21 cellular contexts compared by ENCODE assay signal in genomic region chr1:85554630-85555327, GRCh38. TPM values are rescaled to one million over a fixed set of nuclear protein-coding genes. Genes with fewer than 3 reads are reported as not detected.
DNase-seq lines count a peak whose midpoint lies in the region; ATAC-seq and TF ChIP-seq lines count a peak whose summit lies in the region.
"Had no signal": no experiment of that assay in that cellular context is flagged by ENCODE, and none has a peak within 500 bp of the region (broad histone marks: within the 10 kb centered on the region; RNA-seq: fewer than 3 reads in every experiment).

No MANE protein-coding gene starts in this region.

- H3K27me3 ChIP-seq in breast epithelium (no peaks in the 10 kb centered on the region), mammary epithelial cell (ENCODE audit: insufficient read depth, low read length) (no peaks in the 10 kb centered on the region), hepatocyte (no peaks in the 10 kb centered on the region), transverse colon (no peaks in the 10 kb centered on the region)

- H3K4me3 ChIP-seq in breast epithelium = no peak overlapping the region
- H3K4me3 ChIP-seq in mammary epithelial cell (replicated peaks in 1 of 3; ENCODE audit: insufficient read depth in 1 of 3, low read depth in 2 of 3, low read length in 3 of 3) = no peak overlapping the region
- H3K4me3 ChIP-seq in hepatocyte = no peak overlapping the region
- H3K4me3 ChIP-seq in transverse colon = no peak overlapping the region

- in situ Hi-C loops in mammary epithelial cell (cut with MboI; ENCODE audit: low sequenced_read_pairs in 2 of 2) = no loop called here
- in situ Hi-C loops in transverse colon (cut with MboI; ENCODE audit: low pct_ligation_motif_present in 1 of 4, low pct_unique_long_range_greater_than_20kb in 1 of 4, low sequenced_read_pairs in 3 of 4) = no loop called here

- H3K36me3 Mint-ChIP-seq in MCF 10A (ENCODE audit: insufficient read depth, unreplicated experiment) = no peaks in the 10 kb centered on the region
- H3K36me3 Mint-ChIP-seq: stimulated activated effector memory CD8-positive, alpha-beta T cell treated with anti-CD3 and anti-CD28 coated beads, Interleukin-12 subunit alpha, Interleukin-12 subunit beta, amount 100 ng/mL, for 72 hours had no signal

- no peaks in the 10 kb centered on the region for H3K9me2 ChIP-seq in hepatocyte (replicated peaks; ENCODE audit: insufficient read depth)

- H4K20me1 ChIP-seq in mammary epithelial cell (ENCODE audit: insufficient read depth, low read length) (no peaks in the 10 kb centered on the region), hepatocyte (ENCODE audit: insufficient read depth, poor library complexity, severe bottlenecking) (no peaks in the 10 kb centered on the region)

- TF ChIP-seq POLR2A in breast epithelium (IDR thresholded peaks at IDR 0.05) = no peak
- TF ChIP-seq POLR2A in transverse colon (IDR thresholded peaks at IDR 0.05) = no peak

- POLR2A ChIA-PET in MCF 10A (lab: Yijun Ruan, JAX) = interaction anchor here (1.4 to 5.1 kb wide), 4 partner anchors 10 to 26 kb away, joined by 7 to 52 read pairs (median 19); partner anchors contain the start of gene CCN1

- CTCF ChIA-PET in MCF 10A (lab: Yijun Ruan, JAX) = interaction anchor here (0.6 to 1.2 kb wide), 3 partner anchors 26 to 267 kb away, joined by 3 read pairs; partner anchors contain the start of gene CCN1
- CTCF ChIA-PET in mammary epithelial cell (lab: Charles Lee; ENCODE audit: low non-redundant PET) = no interaction called here

- H3K27ac ChIP-seq in breast epithelium = peak overlapping the region in 1 of 2 donors; percentile 13
- H3K27ac ChIP-seq in mammary epithelial cell (ENCODE audit: insufficient read depth, low read depth, low read length) = no peak overlapping the region
- H3K27ac ChIP-seq in hepatocyte = peak overlapping the region; percentile 12
- H3K27ac ChIP-seq in transverse colon = peak overlapping the region; percentile 39 to 70 (median 68)
- H3K27ac ChIP-seq in substantia nigra (ENCODE audit: low read depth, low read length, poor library complexity, severe bottlenecking) = no peak overlapping the region
- H3K27ac ChIP-seq: 22Rv1 had no signal

- dilution Hi-C loops in mammary epithelial cell (cut with HindIII; ENCODE audit: low sequenced_read_pairs) = loop anchor here (25.0 kb wide), 1 partner anchor 242 kb away; no protein-coding TSS in a partner anchor

- DNase-seq in MCF 10A (ENCODE audit: unreplicated experiment) (peak; percentile 65), breast epithelium (ENCODE audit: low spot score in 2 of 2) (no peak), mammary epithelial cell (no peak), hepatocyte (ENCODE audit: low spot score) (no peak), transverse colon (no peak), NCI-H2171 treated with DMSO at 0.1 percent for 48 hours (lab: John Stamatoyannopoulos, UW) (no peak), substantia nigra (lab: John Stamatoyannopoulos, UW) (no peak)
- DNase-seq: activated CD4-positive, alpha-beta T cell treated with anti-CD3 and anti-CD28 coated beads for 48 hours; activated T-cell treated with anti-CD3 and anti-CD28 coated beads, Interleukin-2, amount 50 U/mL, for 24 hours; effector memory CD4-positive, alpha-beta T cell; GDM1; NCI-H187; NCI-H526; nephron progenitor cell; right cardiac atrium; RPMI8226; stimulated activated CD4-positive, alpha-beta T cell treated with anti-CD3 and anti-CD28 coated beads, Interleukin-4, amount 100 ng/mL, for 4 hours had no signal

- no peak overlapping the region for H3K4me3 Mint-ChIP-seq in MCF 10A (ENCODE audit: unreplicated experiment)
- H3K4me3 Mint-ChIP-seq: activated T-cell treated with anti-CD3 and anti-CD28 coated beads, Interleukin-2, amount 50 U/mL, for 24 hours; nephron progenitor cell; stimulated activated effector memory CD8-positive, alpha-beta T cell treated with anti-CD3 and anti-CD28 coated beads, Interleukin-12 subunit alpha, Interleukin-12 subunit beta, amount 100 ng/mL, for 72 hours had no signal

- peaks cover 25% of the 10 kb centered on the region for H3K4me1 Mint-ChIP-seq in MCF 10A (ENCODE audit: insufficient read depth, unreplicated experiment)
- H3K4me1 Mint-ChIP-seq: stimulated activated effector memory CD8-positive, alpha-beta T cell treated with anti-CD3 and anti-CD28 coated beads, Interleukin-12 subunit alpha, Interleukin-12 subunit beta, amount 100 ng/mL, for 72 hours had no signal

- H2AFZ ChIP-seq in mammary epithelial cell (ENCODE audit: low read depth, low read length) (no peak overlapping the region), hepatocyte (no peak overlapping the region)

- peak overlapping the region; percentile 52 for H3K27ac Mint-ChIP-seq in MCF 10A (ENCODE audit: low read depth, unreplicated experiment)
- H3K27ac Mint-ChIP-seq: activated T-cell treated with anti-CD3 and anti-CD28 coated beads, Interleukin-2, amount 50 U/mL, for 24 hours; nephron progenitor cell; stimulated activated effector memory CD8-positive, alpha-beta T cell treated with anti-CD3 and anti-CD28 coated beads, Interleukin-12 subunit alpha, Interleukin-12 subunit beta, amount 100 ng/mL, for 72 hours had no signal

- WGBS in mammary epithelial cell (ENCODE audit: low coverage, missing lambda C conversion rate) = 48% methylated on average over 3 of the region's 3 CpGs
- WGBS in hepatocyte (ENCODE audit: low lambda C conversion rate, missing lambda C conversion rate) = 90% methylated on average over 3 of the region's 3 CpGs
- WGBS in transverse colon (ENCODE audit: low coverage in 1 of 2), 2 donors = 61 to 66% methylated on average over 2 to 3 of the region's 3 CpGs

- ATAC-seq in GM19455 (IDR thresholded peaks at IDR 0.05; ENCODE audit: unreplicated experiment) = no peak
- ATAC-seq: right cardiac atrium; stimulated activated effector memory CD8-positive, alpha-beta T cell treated with anti-CD3 and anti-CD28 coated beads, Interleukin-12 subunit alpha, Interleukin-12 subunit beta, amount 100 ng/mL, for 72 hours had no signal

- no peaks in the 10 kb centered on the region for H3K9me3 ChIP-seq in breast epithelium
- H3K9me3 ChIP-seq in mammary epithelial cell (replicated peaks; ENCODE audit: insufficient read depth, low read length) = peaks cover 8% of the 10 kb centered on the region
- H3K9me3 ChIP-seq in hepatocyte (ENCODE audit: low read depth) = peaks cover 6% of the 10 kb centered on the region
- H3K9me3 ChIP-seq in transverse colon = peaks cover 2 to 6% of the 10 kb centered on the region in 2 donors

- no peaks in the 10 kb centered on the region for H3K4me1 ChIP-seq in breast epithelium
- peaks cover 38% of the 10 kb centered on the region for H3K4me1 ChIP-seq in mammary epithelial cell (ENCODE audit: insufficient read depth, low read length)
- peaks cover 8% of the 10 kb centered on the region for H3K4me1 ChIP-seq in hepatocyte (ENCODE audit: insufficient read depth)
- peaks cover 0 to 21% (median 5%) of the 10 kb centered on the region in 4 donors for H3K4me1 ChIP-seq in transverse colon

- H3K36me3 ChIP-seq in breast epithelium = no peaks in the 10 kb centered on the region
- H3K36me3 ChIP-seq in mammary epithelial cell (ENCODE audit: insufficient read depth, low read length) = no peaks in the 10 kb centered on the region
- no peaks in the 10 kb centered on the region for H3K36me3 ChIP-seq in hepatocyte (replicated peaks; ENCODE audit: insufficient read depth, low read depth)
- no peaks in the 10 kb centered on the region for H3K36me3 ChIP-seq in transverse colon

- no peak overlapping the region for H3K9ac ChIP-seq in mammary epithelial cell (ENCODE audit: insufficient read depth, low read length)

- no peaks in the 10 kb centered on the region for H3K27me3 Mint-ChIP-seq in MCF 10A (ENCODE audit: insufficient read depth, unreplicated experiment)

- H3K4me2 ChIP-seq in mammary epithelial cell (ENCODE audit: insufficient read depth, low read depth, low read length) (peak overlapping the region; percentile 27), hepatocyte (no peak overlapping the region)

- no peak for TF ChIP-seq EP300 in transverse colon (IDR thresholded peaks at IDR 0.05; ENCODE audit: low read depth)

- no peak for TF ChIP-seq CTCF in MCF 10A (IDR thresholded peaks at IDR 0.05; ENCODE audit: unreplicated experiment)
- TF ChIP-seq CTCF in breast epithelium (IDR thresholded peaks at IDR 0.05) = no peak
- TF ChIP-seq CTCF in mammary epithelial cell (conservative IDR thresholded peaks at IDR 0.05 in 1 of 2, IDR thresholded peaks at IDR 0.05 in 1 of 2; ENCODE audit: extremely low read depth in 1 of 2, insufficient read depth in 1 of 2, low read depth in 1 of 2, low read length in 2 of 2) = no peak
- no peak for TF ChIP-seq CTCF in hepatocyte (IDR thresholded peaks at IDR 0.05; ENCODE audit: poor library complexity)
- no peak for TF ChIP-seq CTCF in transverse colon (IDR thresholded peaks at IDR 0.05)

- H3K79me2 ChIP-seq in mammary epithelial cell (ENCODE audit: insufficient read depth, low read length) (no peaks in the 10 kb centered on the region), hepatocyte (no peaks in the 10 kb centered on the region)

- BruUV-seq in MCF 10A (replicated peaks; lab: Mats Ljungman, UMichigan) (no TSS peak), mammary epithelial cell (replicated peaks; lab: Mats Ljungman, UMichigan) (no TSS peak)

- intact Hi-C loops in MCF 10A (cut with micrococcal nuclease) = no loop called here
- intact Hi-C loops in breast epithelium (cut with DNase I; ENCODE audit: low total_unique reads) = no loop called here
- intact Hi-C loops in mammary epithelial cell (cut with micrococcal nuclease) = no loop called here
- intact Hi-C loops in transverse colon (cut with DNase I; ENCODE audit: low total_unique reads) = no loop called here

- H3K9me3 Mint-ChIP-seq in MCF 10A (ENCODE audit: unreplicated experiment) = peaks cover 9% of the 10 kb centered on the region

RNA-seq across cellular contexts. Expression of gene CCN1, which starts 25.8 kb away (rescaled TPM):
- total RNA-seq in MCF 10A (2022) (37.3 and 90.2 TPM in 2 replicates), breast epithelium (100 to 1,000 TPM; 109 to 243 (median 110) TPM), mammary epithelial cell (100 to 1,000 TPM in 1 of 2 donors, 10 to 100 TPM in 1; 59.7 to 164 TPM), hepatocyte (58.6 and 84.1 TPM in 2 replicates), transverse colon (10 to 100 TPM; 18.6 to 79.6 (median 53.1) TPM)
- polyA plus RNA-seq in mammary epithelial cell (83.8 TPM), hepatocyte (364 and 380 TPM in 2 replicates)
- 130 TPM for polyA minus RNA-seq in mammary epithelial cell
- total RNA-seq: T-helper 2 cell treated with Interferon-gamma antibody and Interleukin-4, amounts not matched to agents 100 ng/mL and 5 ng/mL, for 36 hours had no signal

Comparison
In these comparisons a context has a peak if more than half of its experiments do, and no peak if none do; other contexts are left out.
1. H3K27ac ChIP-seq: peak in hepatocyte (single experiment) and transverse colon (4 of 4); none in mammary epithelial cell (single experiment) and substantia nigra (single experiment).